2 cellular contexts compared by ENCODE assay signal in genomic region chr12:113186666-113187325, GRCh38.
TF ChIP-seq lines count a peak whose summit lies in the region.

No MANE protein-coding gene starts in this region.

TF ChIP-seq in A549, 52 proteins besides CTCF, POLR2A, EP300 and RAD21:
- TF ChIP-seq CBX2 (IDR thresholded peaks at IDR 0.05; ENCODE audit: borderline replicate concordance, low read depth) (no peak), ESRRA (IDR thresholded peaks at IDR 0.05; ENCODE audit: borderline replicate concordance, low read length) (no peak), ZFP36 (IDR thresholded peaks at IDR 0.05; ENCODE audit: borderline replicate concordance, partially characterized antibody) (peak; percentile 49)

TF ChIP-seq in K562, 482 proteins besides CTCF, POLR2A, EP300 and RAD21:
- TF ChIP-seq KDM1A (IDR thresholded peaks at IDR 0.05) (peak; percentile 40 to 56; a peak in 3 of 4 replicates), KLF10 (CRISPR knock-in tag; IDR thresholded peaks at IDR 0.05) (no peak), ZFP36 (IDR thresholded peaks at IDR 0.05; ENCODE audit: low read depth, low read length, partially characterized antibody) (peak; percentile 86), IRF2 (CRISPR knock-in tag; IDR thresholded peaks at IDR 0.05) (no peak), BCOR (IDR thresholded peaks at IDR 0.05) (peak; percentile 85), RBM25 (IDR thresholded peaks at IDR 0.05; ENCODE audit: low read depth, low read length, severe bottlenecking) (peak; percentile 87), BRD9 (IDR thresholded peaks at IDR 0.05; ENCODE audit: low read depth, partially characterized antibody) (peak; percentile 57), ZBTB7A (IDR thresholded peaks at IDR 0.05; ENCODE audit: borderline replicate concordance, control insufficient read depth, low read depth, low read length) (peak; percentile 33; the same call in 1 of the 2 replicates), CBX1 (IDR thresholded peaks at IDR 0.05; ENCODE audit: low read depth) (peak; percentile 76; the same call in 1 of the 2 replicates)
- TF ChIP-seq, protein P1, sequence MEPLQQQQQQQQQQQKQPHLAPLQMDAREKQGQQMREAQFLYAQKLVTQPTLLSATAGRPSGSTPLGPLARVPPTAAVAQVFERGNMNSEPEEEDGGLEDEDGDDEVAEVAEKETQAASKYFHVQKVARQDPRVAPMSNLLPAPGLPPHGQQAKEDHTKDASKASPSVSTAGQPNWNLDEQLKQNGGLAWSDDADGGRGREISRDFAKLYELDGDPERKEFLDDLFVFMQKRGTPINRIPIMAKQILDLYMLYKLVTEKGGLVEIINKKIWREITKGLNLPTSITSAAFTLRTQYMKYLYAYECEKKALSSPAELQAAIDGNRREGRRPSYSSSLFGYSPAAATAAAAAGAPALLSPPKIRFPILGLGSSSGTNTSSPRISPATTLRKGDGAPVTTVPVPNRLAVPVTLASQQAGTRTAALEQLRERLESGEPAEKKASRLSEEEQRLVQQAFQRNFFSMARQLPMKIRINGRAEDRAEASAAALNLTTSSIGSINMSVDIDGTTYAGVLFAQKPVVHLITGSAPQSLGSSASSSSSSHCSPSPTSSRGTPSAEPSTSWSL (CRISPR knock-in tag; IDR thresholded peaks at IDR 0.05; ENCODE audit: borderline replicate concordance) = no peak
